ENCODE assay signal across 9 cellular contexts in genomic region chr2:49687873-49688272, GRCh38.
DNase-seq lines count a peak whose midpoint lies in the region; ATAC-seq lines count a peak whose summit lies in the region.
"Had no signal": no experiment of that assay in that cellular context is flagged by ENCODE, and none has a peak within 500 bp of the region (broad histone marks: within the 10 kb centered on the region; RNA-seq: fewer than 3 reads in every experiment).

No MANE protein-coding gene starts in this region.

- H3K4me3 Mint-ChIP-seq in stimulated activated naive CD8-positive, alpha-beta T cell treated with anti-CD3 and anti-CD28 coated beads, Interleukin-15, amount 100 ng/mL, for 72 hours: no peak overlapping the region
- H3K4me3 Mint-ChIP-seq: activated naive CD8-positive, alpha-beta T cell treated with anti-CD3 and anti-CD28 coated beads, Interleukin-2, amount 50 U/mL, for 24 hours had no signal

- H3K27ac Mint-ChIP-seq in stimulated activated naive CD8-positive, alpha-beta T cell treated with anti-CD3 and anti-CD28 coated beads, Interleukin-15, amount 100 ng/mL, for 72 hours: no peak overlapping the region
- H3K27ac Mint-ChIP-seq: activated naive CD8-positive, alpha-beta T cell treated with anti-CD3 and anti-CD28 coated beads, Interleukin-2, amount 50 U/mL, for 24 hours had no signal

- no peaks in the 10 kb centered on the region for H3K4me1 Mint-ChIP-seq in stimulated activated naive CD8-positive, alpha-beta T cell treated with anti-CD3 and anti-CD28 coated beads, Interleukin-15, amount 100 ng/mL, for 72 hours
- H3K4me1 Mint-ChIP-seq: activated naive CD8-positive, alpha-beta T cell treated with anti-CD3 and anti-CD28 coated beads, Interleukin-2, amount 50 U/mL, for 24 hours had no signal

- intact Hi-C loops in posterior cingulate gyrus (cut with DNase I): loop anchor here (5.0 to 10.0 kb wide), 2 partner anchors 454 to 717 kb away; no protein-coding TSS in a partner anchor

- DNase-seq in DMS53 (lab: John Stamatoyannopoulos, UW): peak; percentile 60
- peak; percentile 7 for DNase-seq in SW480 (ENCODE audit: low spot score)
- peak; percentile 24 for DNase-seq in left kidney (ENCODE audit: low read depth, low spot score)
- DNase-seq in stimulated activated naive CD8-positive, alpha-beta T cell treated with anti-CD3 and anti-CD28 coated beads, Interleukin-15, amount 100 ng/mL, for 72 hours: no peak
- DNase-seq in posterior cingulate gyrus: no peak
- DNase-seq in NCI-H187 (lab: John Stamatoyannopoulos, UW): no peak
- DNase-seq: activated naive CD8-positive, alpha-beta T cell treated with anti-CD3 and anti-CD28 coated beads, Interleukin-2, amount 50 U/mL, for 24 hours had no signal

- H3K27me3 Mint-ChIP-seq in stimulated activated naive CD8-positive, alpha-beta T cell treated with anti-CD3 and anti-CD28 coated beads, Interleukin-15, amount 100 ng/mL, for 72 hours: no peaks in the 10 kb centered on the region
- H3K27me3 Mint-ChIP-seq: activated naive CD8-positive, alpha-beta T cell treated with anti-CD3 and anti-CD28 coated beads, Interleukin-2, amount 50 U/mL, for 24 hours had no signal

- H3K9me3 Mint-ChIP-seq in stimulated activated naive CD8-positive, alpha-beta T cell treated with anti-CD3 and anti-CD28 coated beads, Interleukin-15, amount 100 ng/mL, for 72 hours: peaks cover 9 to 10% of the 10 kb centered on the region in 2 donors
- H3K9me3 Mint-ChIP-seq: activated naive CD8-positive, alpha-beta T cell treated with anti-CD3 and anti-CD28 coated beads, Interleukin-2, amount 50 U/mL, for 24 hours had no signal

- ATAC-seq in HG03432 (IDR thresholded peaks at IDR 0.05; ENCODE audit: unreplicated experiment) (peak; percentile 58), HG03039 (IDR thresholded peaks at IDR 0.05; ENCODE audit: unreplicated experiment) (no peak)
- no peak for ATAC-seq in stimulated activated naive CD8-positive, alpha-beta T cell treated with anti-CD3 and anti-CD28 coated beads, Interleukin-15, amount 100 ng/mL, for 72 hours
- ATAC-seq: activated naive CD8-positive, alpha-beta T cell treated with anti-CD3 and anti-CD28 coated beads, Interleukin-2, amount 50 U/mL, for 24 hours had no signal

Comparison
In these comparisons a context has a peak if more than half of its experiments do, and no peak if none do; other contexts are left out.
1. DNase-seq: peak in DMS53 (single experiment), SW480 (single experiment) and left kidney (single experiment); none in stimulated activated naive CD8-positive, alpha-beta T cell treated with anti-CD3 and anti-CD28 coated beads, Interleukin-15, amount 100 ng/mL, for 72 hours (0 of 2), posterior cingulate gyrus (0 of 10) and NCI-H187 (0 of 2).